Comparison of ENCODE assay signal across 1 cellular context in the genomic region with DNA sequence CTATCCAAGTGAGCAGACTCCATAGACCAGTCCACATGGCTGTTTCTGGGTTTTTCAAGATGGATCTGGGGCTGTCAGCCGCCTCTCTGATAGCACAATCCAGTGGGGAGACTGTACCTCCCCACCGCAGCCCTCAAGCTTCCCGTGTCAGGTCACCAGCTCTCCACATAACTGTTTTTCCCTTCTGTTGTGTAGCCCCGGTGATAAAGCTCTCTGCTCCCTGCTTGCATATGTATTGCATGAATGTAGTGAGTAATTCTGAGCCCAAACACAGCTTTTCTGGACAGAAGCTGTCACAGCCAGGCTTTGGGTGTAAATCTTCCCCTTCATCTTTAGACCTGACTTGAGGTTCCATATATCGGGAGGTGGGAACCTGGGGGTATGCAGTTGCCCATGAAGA.
TF ChIP-seq lines count a peak whose summit lies in the region.

No MANE protein-coding gene starts in this region.

TF ChIP-seq in IMR-90, 13 proteins besides CTCF, POLR2A, EP300 and RAD21:
- TF ChIP-seq FOS (IDR thresholded peaks at IDR 0.05; ENCODE audit: low read depth, low read length) (no peak), CEBPB (IDR thresholded peaks at IDR 0.05; ENCODE audit: low read depth, low read length) (peak; percentile 83)
